In the genomic region with DNA sequence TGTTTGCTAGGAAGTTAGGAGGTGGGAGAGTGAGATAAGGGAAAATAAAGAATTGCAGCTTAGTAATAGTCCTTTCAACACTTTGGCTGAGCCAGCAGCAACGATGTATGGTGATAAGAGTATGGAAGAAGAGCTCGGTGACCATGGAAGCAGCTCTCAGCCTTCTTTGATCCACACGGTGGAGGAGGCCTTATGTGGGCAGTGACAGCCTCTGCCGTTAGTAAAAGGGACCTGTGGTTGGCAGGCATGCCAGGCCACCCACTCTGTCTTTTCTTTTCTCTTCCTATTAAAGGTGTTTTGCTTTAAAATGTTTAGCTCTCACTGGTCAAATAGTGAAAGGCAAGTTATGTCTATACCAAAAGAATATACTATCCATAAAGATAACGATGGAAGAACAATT, we compare ENCODE assay signal across 10 cellular contexts. TPM values are rescaled to one million over a fixed set of nuclear protein-coding genes. Genes with fewer than 3 reads are reported as not detected.
"Had no signal": no experiment of that assay in that cellular context is flagged by ENCODE, and none has a peak within 500 bp of the region (broad histone marks: within the 10 kb centered on the region; RNA-seq: fewer than 3 reads in every experiment).

No MANE protein-coding gene starts in this region.

- H3K4me3 ChIP-seq: K562 had no signal

- ATAC-seq: HepG2, K562 had no signal

- DNase-seq: IMR-90, KBM-7, KG1 had no signal

- FAIRE-seq: HepG2, HTR-8/SVneo, K562 had no signal

- H3K27ac ChIP-seq: HL-60 had no signal

RNA-seq across cellular contexts. Expression of gene RGS7BP, which starts 7.7 kb away (rescaled TPM):
- total RNA-seq: HepG2, HT-29, HT1080, IMR-90, K562 had no signal
- polyA plus RNA-seq: HepG2, IgD-negative memory B cell, IMR-90, K562 had no signal
